ENCODE assay signal across 16 cellular contexts in genomic region chr12:19898009-19898408, GRCh38.
DNase-seq lines count a peak whose midpoint lies in the region; ATAC-seq and TF ChIP-seq lines count a peak whose summit lies in the region.
"Had no signal": no experiment of that assay in that cellular context is flagged by ENCODE, and none has a peak within 500 bp of the region (broad histone marks: within the 10 kb centered on the region; RNA-seq: fewer than 3 reads in every experiment).

No MANE protein-coding gene starts in this region.

- no peaks in the 10 kb centered on the region for H3K27me3 ChIP-seq in thoracic aorta (replicated peaks; ENCODE audit: insufficient read depth)
- H3K27me3 ChIP-seq in PC-9 (ENCODE audit: insufficient read depth, low read depth) = no peaks in the 10 kb centered on the region

- H3K4me1 ChIP-seq in thoracic aorta (ENCODE audit: control insufficient read depth in 1 of 2, low read depth in 2 of 2) (peaks cover 45 to 52% of the 10 kb centered on the region in 2 donors), PC-9 (replicated peaks; ENCODE audit: insufficient read depth) (no peaks in the 10 kb centered on the region)
- H3K4me1 ChIP-seq: HAP-1 had no signal

- CTCF ChIA-PET in HEK293T (lab: Yijun Ruan, JAX) (no interaction called here), PC-9 (lab: Charles Lee) (no interaction called here)

- no peak overlapping the region for H3K4me2 ChIP-seq in PC-9
- H3K4me2 ChIP-seq: A549 had no signal

- H3K79me2 ChIP-seq in PC-9 (ENCODE audit: low read depth) = no peaks in the 10 kb centered on the region

- TF ChIP-seq CTCF in thoracic aorta (IDR thresholded peaks at IDR 0.05) (no peak), PC-9 (conservative IDR thresholded peaks at IDR 0.05) (no peak)

- H2AFZ ChIP-seq in PC-9 = no peak overlapping the region

- peak; percentile 44 for DNase-seq in NCI-H446 treated with DMSO at 0.1 percent for 48 hours (lab: John Stamatoyannopoulos, UW)
- DNase-seq in NCI-H446 (lab: John Stamatoyannopoulos, UW) = no peak
- DNase-seq in HEK293T (ENCODE audit: extremely low spot score) = no peak
- DNase-seq in left ventricle myocardium superior = no peak
- no peak for DNase-seq in thoracic aorta (ENCODE audit: low spot score)
- no peak for DNase-seq in activated T-cell treated with anti-CD3 and anti-CD28 coated beads, Interleukin-2, amount 50 U/mL, for 1 hour
- DNase-seq in PC-9 = no peak
- DNase-seq: AML-193; CD4-positive, alpha-beta T cell; DMS79 treated with DMSO at 0.1 percent for 48 hours; GF-D8; IMR-90 had no signal

- POLR2A ChIA-PET in HEK293T (lab: Yijun Ruan, JAX) (no interaction called here), PC-9 (lab: Charles Lee; ENCODE audit: unreplicated experiment) (no interaction called here)

- no peaks in the 10 kb centered on the region for H3F3A ChIP-seq in PC-9 (ENCODE audit: insufficient read depth, low read depth)

- no peak overlapping the region for H3K4me3 ChIP-seq in thoracic aorta
- no peak overlapping the region for H3K4me3 ChIP-seq in PC-9
- H3K4me3 ChIP-seq: A549, HAP-1 had no signal

- H3K9me2 ChIP-seq in PC-9 (ENCODE audit: insufficient read depth) = no peaks in the 10 kb centered on the region

- BruUV-seq in PC-9 (replicated peaks; lab: Mats Ljungman, UMichigan) = no TSS peak

- ATAC-seq in left ventricle myocardium superior (peak; percentile 75), thoracic aorta (ENCODE audit: insufficient number of reproducible peaks, low FRiP score, low read depth) (no peak)
- ATAC-seq: A549 had no signal

- H3K36me3 ChIP-seq in thoracic aorta (no peaks in the 10 kb centered on the region), PC-9 (ENCODE audit: low read depth) (no peaks in the 10 kb centered on the region)
- H3K36me3 ChIP-seq: HAP-1 had no signal

- H4K20me1 ChIP-seq in PC-9 (ENCODE audit: insufficient read depth) = no peaks in the 10 kb centered on the region

- intact Hi-C loops in left ventricle myocardium superior (cut with micrococcal nuclease) (no loop called here), PC-9 (cut with micrococcal nuclease; ENCODE audit: unreplicated experiment) (no loop called here)

- H3K27ac ChIP-seq in thoracic aorta (peak overlapping the region; percentile 11 to 65), PC-9 (no peak overlapping the region)
- H3K27ac ChIP-seq: 22Rv1, A549, C4-2B had no signal

- H3K9me3 ChIP-seq in thoracic aorta (no peaks in the 10 kb centered on the region), PC-9 (ENCODE audit: insufficient read depth, low read depth) (no peaks in the 10 kb centered on the region)
- H3K9me3 ChIP-seq: A549, HAP-1 had no signal

TF ChIP-seq in HEK293T, 16 proteins besides CTCF, POLR2A, EP300 and RAD21:
- TF ChIP-seq NFRKB (IDR thresholded peaks at IDR 0.05) (no peak), PKNOX1 (IDR thresholded peaks at IDR 0.05) (peak; percentile 53), HDGF (IDR thresholded peaks at IDR 0.05; ENCODE audit: borderline replicate concordance) (no peak), FOXM1 (IDR thresholded peaks at IDR 0.05; ENCODE audit: borderline replicate concordance) (no peak), BHLHE40 (IDR thresholded peaks at IDR 0.05; ENCODE audit: borderline replicate concordance) (no peak)
